10 cellular contexts compared by ENCODE assay signal in genomic region chr5:176743136-176743827, GRCh38.
DNase-seq lines count a peak whose midpoint lies in the region; ATAC-seq and TF ChIP-seq lines count a peak whose summit lies in the region.
"Had no signal": no experiment of that assay in that cellular context is flagged by ENCODE, and none has a peak within 500 bp of the region (broad histone marks: within the 10 kb centered on the region; RNA-seq: fewer than 3 reads in every experiment).

No MANE protein-coding gene starts in this region.

- H3K36me3 ChIP-seq in iPS-15b (ENCODE audit: control insufficient read depth, insufficient read depth, low read length): no peaks in the 10 kb centered on the region

- peak overlapping the region; percentile 40 for H3K4me3 ChIP-seq in iPS-15b (ENCODE audit: low read depth, low read length)

- DNase-seq in NCI-H1417 (lab: John Stamatoyannopoulos, UW) (peak in 2 of 3 experiments; percentile 87 to 91), NCI-H1417 treated with DMSO at 0.1 percent for 48 hours (lab: John Stamatoyannopoulos, UW) (no peak)
- peak; percentile 19 for DNase-seq in stimulated activated CD8-positive, alpha-beta memory T cell treated with anti-CD3 and anti-CD28 coated beads, Interleukin-4, amount 100 ng/mL, for 48 hours
- DNase-seq: activated naive CD4-positive, alpha-beta T cell treated with anti-CD3 and anti-CD28 coated beads for 36 hours had no signal

- ATAC-seq in HG02610 (IDR thresholded peaks at IDR 0.05; ENCODE audit: unreplicated experiment) (no peak), GM21360 (IDR thresholded peaks at IDR 0.05; ENCODE audit: unreplicated experiment) (no peak), GM18498 (IDR thresholded peaks at IDR 0.05; ENCODE audit: unreplicated experiment) (no peak)
- ATAC-seq: natural killer cell treated with Interleukin-12 subunit alpha and Interleukin-12 subunit beta and Interleukin-15 and Interleukin-18, amount 100 ng/mL, for 72 hours had no signal

- peaks cover 19% of the 10 kb centered on the region for H3K27me3 ChIP-seq in iPS-15b (ENCODE audit: control insufficient read depth, insufficient read depth, low read length)

- no peaks in the 10 kb centered on the region for H3K9me3 ChIP-seq in iPS-15b (ENCODE audit: control insufficient read depth, insufficient read depth, low read length)

- H3K27ac ChIP-seq in VCaP: peak overlapping the region; percentile 83

- H3K9ac ChIP-seq in iPS-15b (ENCODE audit: low read depth, low read length): no peak overlapping the region

- TF ChIP-seq CTCF in VCaP (conservative IDR thresholded peaks at IDR 0.05): no peak

- peaks cover 26% of the 10 kb centered on the region for H3K4me1 ChIP-seq in iPS-15b (ENCODE audit: control insufficient read depth, insufficient read depth, low read length)
